In the genomic region with DNA sequence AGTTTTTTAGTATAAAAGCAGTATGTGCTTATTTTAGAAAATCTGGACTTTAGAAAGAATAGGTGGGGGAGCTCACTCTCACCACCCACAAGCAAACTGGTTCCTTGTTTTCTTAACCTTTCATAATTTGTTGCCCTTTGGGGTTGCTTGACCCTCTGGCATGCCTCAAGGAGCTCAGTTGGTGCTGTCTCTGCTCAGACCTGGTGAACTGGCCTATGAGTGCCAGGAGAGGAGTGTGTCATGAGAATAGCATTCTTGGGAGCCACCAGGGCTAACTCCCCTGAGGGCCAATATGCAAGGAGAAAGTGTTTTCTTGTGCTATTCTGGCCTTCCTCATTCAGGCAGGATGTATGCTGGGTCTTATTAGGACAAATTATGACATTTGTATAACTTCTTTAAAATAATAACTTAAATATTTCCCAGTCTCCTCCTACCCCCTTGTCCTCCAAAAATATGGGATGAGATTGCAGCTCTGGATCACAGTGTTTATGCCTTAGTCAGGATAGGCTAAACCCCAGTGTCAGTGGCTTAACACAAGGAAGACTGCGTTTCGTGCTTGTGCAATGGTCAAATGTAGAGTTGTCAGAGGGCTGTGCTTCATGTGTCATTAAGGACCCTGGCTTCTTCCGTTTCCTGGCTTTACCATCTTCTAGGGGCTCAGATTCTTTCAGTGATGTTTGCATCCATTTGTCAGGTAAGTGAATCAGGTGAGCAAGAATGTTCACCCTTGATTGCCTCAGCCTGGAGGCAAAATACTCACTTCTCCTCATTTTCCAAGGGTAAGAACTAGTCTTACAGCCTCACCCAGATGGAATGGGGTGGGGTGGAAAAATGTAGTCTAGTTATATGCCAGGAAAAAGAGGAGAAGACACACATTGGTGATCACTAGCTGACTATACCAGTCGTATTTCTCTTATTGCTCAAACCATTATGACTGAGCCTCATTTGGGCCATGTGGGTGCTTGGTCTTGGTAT, we compare ENCODE assay signal across 16 cellular contexts. TPM values are rescaled to one million over a fixed set of nuclear protein-coding genes. Genes with fewer than 3 reads are reported as not detected.
DNase-seq lines count a peak whose midpoint lies in the region; ATAC-seq, FAIRE-seq and TF ChIP-seq lines count a peak whose summit lies in the region.
"Had no signal": no experiment of that assay in that cellular context is flagged by ENCODE, and none has a peak within 500 bp of the region (broad histone marks: within the 10 kb centered on the region; RNA-seq: fewer than 3 reads in every experiment).

No MANE protein-coding gene starts in this region.

- H3K36me3 ChIP-seq in IMR-90 (ENCODE audit: control insufficient read depth, insufficient read depth, low read length) (no peaks in the 10 kb centered on the region), gastrocnemius medialis (no peaks in the 10 kb centered on the region)
- H3K36me3 ChIP-seq: neutrophil had no signal

- TF ChIP-seq RAD21 in A549 (conservative IDR thresholded peaks at IDR 0.05 in 1 of 2, IDR thresholded peaks at IDR 0.05 in 1 of 2) (no peak), IMR-90 (IDR thresholded peaks at IDR 0.05; ENCODE audit: low read length) (no peak)

- no peak overlapping the region for H4K8ac ChIP-seq in IMR-90 (ENCODE audit: low read depth in 2 of 2, low read length in 2 of 2)

- ATAC-seq in A549 (peak; percentile 82 to 85), IMR-90 (ENCODE audit: low read depth) (peak; percentile 74), gastrocnemius medialis (no peak), GM21529 (IDR thresholded peaks at IDR 0.05; ENCODE audit: unreplicated experiment) (no peak)
- no peak for ATAC-seq in stimulated activated naive CD8-positive, alpha-beta T cell treated with anti-CD3 and anti-CD28 coated beads, Interleukin-15, Interleukin-2, amounts not matched to agents 100 U/mL and 50 U/mL, for 24 hours
- ATAC-seq: activated naive CD4-positive, alpha-beta T cell treated with anti-CD3 and anti-CD28 coated beads, Interleukin-2, amount 50 U/mL, for 72 hours; CD8-positive, alpha-beta T cell had no signal

- no peak overlapping the region for H2BK20ac ChIP-seq in IMR-90 (ENCODE audit: low read depth, low read length)

- H2BK120ac ChIP-seq in IMR-90 (ENCODE audit: low read depth, low read length) = peak overlapping the region; percentile 14; the same call in 1 of the 2 replicates

- no peak overlapping the region for H3K23ac ChIP-seq in IMR-90 (ENCODE audit: low read depth, low read length)

- 63% methylated on average over 4 of the region's 4 CpGs for WGBS in A549 (ENCODE audit: missing lambda C conversion rate)
- WGBS in IMR-90 (ENCODE audit: extremely low coverage in 2 of 2, insufficient read length in 1 of 2), 2 experiments = no CpG with 5 or more reads among the region's 4 CpGs

- in situ Hi-C loops in IMR-90 (cut with MboI; ENCODE audit: low sequenced_read_pairs) = no loop called here
- in situ Hi-C loops in gastrocnemius medialis (cut with MboI; ENCODE audit: low sequenced_read_pairs in 4 of 4) = no loop called here

- H3K4me3 ChIP-seq in A549 = no peak overlapping the region
- H3K4me3 ChIP-seq in IMR-90 (ENCODE audit: insufficient read depth, low read depth, low read length) = no peak overlapping the region
- H3K4me3 ChIP-seq in gastrocnemius medialis = no peak overlapping the region
- H3K4me3 ChIP-seq: SK-N-MC had no signal

- H3K9me3 ChIP-seq in A549 = no peaks in the 10 kb centered on the region
- H3K9me3 ChIP-seq in IMR-90 (ENCODE audit: control insufficient read depth, insufficient read depth, low read length) = no peaks in the 10 kb centered on the region
- H3K9me3 ChIP-seq in gastrocnemius medialis = no peaks in the 10 kb centered on the region
- H3K9me3 ChIP-seq: neutrophil had no signal

- H3K18ac ChIP-seq in IMR-90 (ENCODE audit: low read depth, low read length) = no peak overlapping the region

- CTCF ChIA-PET in A549 (lab: Yijun Ruan, JAX) = interaction anchor here (1.2 to 1.8 kb wide), 3 partner anchors 9 to 124 kb away, joined by 3 to 4 read pairs (median 3); no protein-coding TSS in a partner anchor
- CTCF ChIA-PET in IMR-90 (lab: Yijun Ruan, JAX) = interaction anchor here (1.0 to 2.3 kb wide), 2 partner anchors 39 to 124 kb away, joined by 4 to 5 read pairs; no protein-coding TSS in a partner anchor

- TF ChIP-seq CTCF in A549 (IDR thresholded peaks at IDR 0.05) (no peak), IMR-90 (conservative IDR thresholded peaks at IDR 0.05; ENCODE audit: low read depth, low read length) (no peak), gastrocnemius medialis (IDR thresholded peaks at IDR 0.05 in 4 of 5, conservative IDR thresholded peaks at IDR 0.05 in 1 of 5) (no peak)

- H3K14ac ChIP-seq in IMR-90 (replicated peaks; ENCODE audit: low read depth, low read length) = no peak overlapping the region

- BruUV-seq in IMR-90 (replicated peaks; lab: Mats Ljungman, UMichigan) = no TSS peak

- H2BK15ac ChIP-seq in IMR-90 (ENCODE audit: low read depth, low read length) = peak overlapping the region; percentile 72; the same call in 1 of the 3 replicates

- TF ChIP-seq POLR2A in A549 (IDR thresholded peaks at IDR 0.05; ENCODE audit: low read length) (no peak), IMR-90 (IDR thresholded peaks at IDR 0.05; ENCODE audit: low read depth, low read length) (no peak), gastrocnemius medialis (IDR thresholded peaks at IDR 0.05) (no peak)

- H3K9me1 ChIP-seq in IMR-90 (ENCODE audit: insufficient read depth, low read length) = peaks cover 8% of the 10 kb centered on the region

- 0 out of 2 replicates have a peak overlapping the region, but pooled peaks have one; percentile 27 for H2AK5ac ChIP-seq in IMR-90 (ENCODE audit: low read depth, low read length)

- H4K20me1 ChIP-seq in IMR-90 (ENCODE audit: insufficient read depth, low read length) = no peaks in the 10 kb centered on the region

- no peak overlapping the region for H3K56ac ChIP-seq in IMR-90 (ENCODE audit: extremely low read depth, insufficient read depth, low read length)

- no peaks in the 10 kb centered on the region for H3K79me1 ChIP-seq in IMR-90 (ENCODE audit: low read depth in 1 of 2, low read length in 2 of 2)

- POLR2A ChIA-PET in A549 (lab: Yijun Ruan, JAX) (no interaction called here), IMR-90 (lab: Charles Lee; ENCODE audit: unreplicated experiment) (no interaction called here)

- H4K91ac ChIP-seq in IMR-90 (ENCODE audit: insufficient read depth, low read depth, low read length) = no peak overlapping the region

- H2BK5ac ChIP-seq in IMR-90 (ENCODE audit: low read depth, low read length, poor library complexity, severe bottlenecking) = no peak overlapping the region

- peak overlapping the region; percentile 46; the same call in 1 of the 2 replicates for H3K4ac ChIP-seq in IMR-90 (ENCODE audit: low read depth, low read length)

- DNase-seq in A549 (ENCODE audit: low read depth in 1 of 2, low spot score in 1 of 2) (peak; percentile 49 to 84), IMR-90 (no peak), amniotic epithelial cell (ENCODE audit: low read depth) (peak; percentile 23), kidney glomerular epithelial cell (lab: John Stamatoyannopoulos, UW) (peak; percentile 36), gastrocnemius medialis (no peak), NCI-H82 (lab: John Stamatoyannopoulos, UW) (no peak)
- DNase-seq in stimulated activated naive CD8-positive, alpha-beta T cell treated with anti-CD3 and anti-CD28 coated beads, Interleukin-15, Interleukin-2, amounts not matched to agents 100 U/mL and 50 U/mL, for 24 hours = no peak
- DNase-seq: activated T-cell treated with anti-CD3 and anti-CD28 coated beads, Interleukin-2, amount 50 U/mL, for 24 hours; CD8-positive, alpha-beta T cell; HCEC 1CT; NCI-H2171 treated with DMSO at 0.1 percent for 48 hours; NK-92 treated with Interleukin-12 subunit alpha and Interleukin-12 subunit beta, amount 100 ng/mL, for 24 hours had no signal

- dilution Hi-C loops in IMR-90 (cut with HindIII; ENCODE audit: low sequenced_read_pairs, unreplicated experiment) = no loop called here

- H3K27ac ChIP-seq in A549 (peak overlapping the region; percentile 68 to 74), IMR-90 (ENCODE audit: insufficient read depth, low read length) (no peak overlapping the region), gastrocnemius medialis (peak overlapping the region in 2 of 4 donors; percentile 5 to 16)
- H3K27ac ChIP-seq: neutrophil, SK-N-MC had no signal

- H2AFZ ChIP-seq in IMR-90 (replicated peaks; ENCODE audit: low read length, poor library complexity) = no peak overlapping the region

- intact Hi-C loops in IMR-90 (cut with micrococcal nuclease) (no loop called here), gastrocnemius medialis (cut with DNase I; ENCODE audit: low total_unique reads) (loop anchor here (5.0 kb wide), 1 partner anchor 50 kb away; no protein-coding TSS in a partner anchor)

- H3K4me2 ChIP-seq in A549 = peak overlapping the region; percentile 50
- no peak overlapping the region for H3K4me2 ChIP-seq in IMR-90 (ENCODE audit: low read depth, low read length)

- H3K4me1 ChIP-seq in A549 (peaks cover 72% of the 10 kb centered on the region), IMR-90 (ENCODE audit: control insufficient read depth, insufficient read depth, low read length) (peaks cover 13% of the 10 kb centered on the region), gastrocnemius medialis (peaks cover 35 to 44% of the 10 kb centered on the region in 2 donors)

- FAIRE-seq in A549 (lab: Jason Lieb, UNC) = no peak

- TF ChIP-seq EP300 in A549 (IDR thresholded peaks at IDR 0.05) = no peak

- no peak overlapping the region for H2AK9ac ChIP-seq in IMR-90 (replicated peaks; ENCODE audit: low read depth, low read length, poor library complexity)

- H3K9ac ChIP-seq in IMR-90 (ENCODE audit: low read depth, low read length) = no peak overlapping the region

- H3K27me3 ChIP-seq in IMR-90 (ENCODE audit: control insufficient read depth, insufficient read depth, low read length) = no peaks in the 10 kb centered on the region
- H3K27me3 ChIP-seq in gastrocnemius medialis = no peaks in the 10 kb centered on the region

- no peak overlapping the region for H4K5ac ChIP-seq in IMR-90 (ENCODE audit: low read depth, low read length)

TF ChIP-seq in A549, 52 proteins besides CTCF, POLR2A, EP300 and RAD21 (continues in another document):
- TF ChIP-seq FOSL2 (IDR thresholded peaks at IDR 0.05) (no peak), FOSL2 (CRISPR knock-in tag; IDR thresholded peaks at IDR 0.05) (0 out of 2 replicates have a peak, but pooled peaks have one; percentile 5)

TF ChIP-seq in IMR-90, 13 proteins besides CTCF, POLR2A, EP300 and RAD21 (continues in another document):
- no peak for TF ChIP-seq MAZ (IDR thresholded peaks at IDR 0.05; ENCODE audit: borderline replicate concordance, low read depth, low read length)
- TF ChIP-seq CEBPB (IDR thresholded peaks at IDR 0.05; ENCODE audit: low read depth, low read length) = no peak

RNA-seq across cellular contexts. Expression of a gene that starts 20.7 kb away (rescaled TPM):
- polyA plus RNA-seq in A549 (2011; rRNA removed) = 12.2 TPM in 2 replicates
- 2.8 and 3.1 TPM in 2 replicates for polyA plus RNA-seq in A549 (2012; cell fraction: cytosol; rRNA removed)
- 4.4 and 5.1 TPM in 2 replicates for polyA plus RNA-seq in A549 (2012; cell fraction: nucleus; rRNA removed)
- polyA plus RNA-seq in A549 (2017; fragmentation: RNase III; extraction: RNeasy Plus Mini Kit Qiagen cat#74134 plus additional on column Dnase treatment) = 3.4 to 4.0 TPM (median 3.9 TPM) in 3 replicates
- polyA minus RNA-seq in A549 (2011; rRNA and poly(A)+ RNA removed) = 21.9 and 24.8 TPM in 2 replicates
- 49.5 and 58.6 TPM in 2 replicates for total RNA-seq in IMR-90 (2012; rRNA removed)
- 18.4 and 18.6 TPM in 2 replicates for polyA plus RNA-seq in IMR-90 (2012; rRNA removed)
- polyA plus RNA-seq in IMR-90 (2012; cell fraction: cytosol; rRNA removed) = 7.3 and 11.0 TPM in 2 replicates
- polyA plus RNA-seq in IMR-90 (2012; cell fraction: nucleus; rRNA removed; ENCODE audit: low replicate concordance) = 12.2 and 20.9 TPM in 2 replicates
- 100 to 1,000 TPM; 150 to 393 (median 244) TPM for total RNA-seq in gastrocnemius medialis

Comparison
In these comparisons a context has a peak if more than half of its experiments do, and no peak if none do; other contexts are left out.
1. ATAC-seq: peak in A549 (2 of 2) and IMR-90 (single experiment); none in gastrocnemius medialis (0 of 2), GM21529 (single experiment) and stimulated activated naive CD8-positive, alpha-beta T cell treated with anti-CD3 and anti-CD28 coated beads, Interleukin-15, Interleukin-2, amounts not matched to agents 100 U/mL and 50 U/mL, for 24 hours (single experiment).
2. DNase-seq: peak in A549 (2 of 2), amniotic epithelial cell (single experiment) and kidney glomerular epithelial cell (single experiment); none in IMR-90 (single experiment), gastrocnemius medialis (0 of 2), NCI-H82 (single experiment) and stimulated activated naive CD8-positive, alpha-beta T cell treated with anti-CD3 and anti-CD28 coated beads, Interleukin-15, Interleukin-2, amounts not matched to agents 100 U/mL and 50 U/mL, for 24 hours (single experiment).